Comparison of ENCODE assay signal across 23 cellular contexts in genomic region chr22:49801391-49802060, GRCh38. TPM values are rescaled to one million over a fixed set of nuclear protein-coding genes. Genes with fewer than 3 reads are reported as not detected.
A peak's percentile ranks its signal among the peaks of the same experiment; 100 is the strongest.
DNase-seq lines count a peak whose midpoint lies in the region; ATAC-seq and TF ChIP-seq lines count a peak whose summit lies in the region.
"Had no signal": no experiment of that assay in that cellular context is flagged by ENCODE, and none has a peak within 500 bp of the region (broad histone marks: within the 10 kb centered on the region; RNA-seq: fewer than 3 reads in every experiment).

No MANE protein-coding gene starts in this region.

- H3K36me3 ChIP-seq in HUES6 (ENCODE audit: control insufficient read depth, insufficient read depth, low read length) = peaks cover 69% of the 10 kb centered on the region
- H3K36me3 ChIP-seq in mesendoderm (ENCODE audit: control insufficient read depth, insufficient read depth, low read length) = peaks cover 8% of the 10 kb centered on the region

- peaks cover 45% of the 10 kb centered on the region for H3K4me1 Mint-ChIP-seq in activated T-cell treated with anti-CD3 and anti-CD28 coated beads, Interleukin-2, amount 50 U/mL, for 24 hours (ENCODE audit: low read depth)
- peaks cover 31% of the 10 kb centered on the region for H3K4me1 Mint-ChIP-seq in activated T-cell treated with anti-CD3 and anti-CD28 coated beads, Interleukin-2, amount 50 U/mL, for 4 hours (ENCODE audit: low read depth)
- H3K4me1 Mint-ChIP-seq in endothelial cell (ENCODE audit: unreplicated experiment) = peaks cover 2% of the 10 kb centered on the region
- H3K4me1 Mint-ChIP-seq in progenitor cell of endocrine pancreas (ENCODE audit: low read depth) = no peaks in the 10 kb centered on the region

- H3K79me2 ChIP-seq in mesendoderm (ENCODE audit: control insufficient read depth, insufficient read depth, low read length) = peaks cover 63% of the 10 kb centered on the region

- H2BK120ac ChIP-seq in mesendoderm (ENCODE audit: low read depth, low read length) = no peak overlapping the region

- no peak overlapping the region for H2AK5ac ChIP-seq in mesendoderm (ENCODE audit: low read length)

- no peaks in the 10 kb centered on the region for H3K9me3 ChIP-seq in HUES6 (ENCODE audit: control insufficient read depth, insufficient read depth, low read depth, low read length)
- H3K9me3 ChIP-seq: BE2C, body of pancreas, transverse colon had no signal

- peaks cover 38% of the 10 kb centered on the region for H3K79me1 ChIP-seq in mesendoderm (ENCODE audit: low read length)

- H3K23ac ChIP-seq in mesendoderm (ENCODE audit: low read length) = no peak overlapping the region

- no peak overlapping the region for H3K56ac ChIP-seq in mesendoderm (ENCODE audit: low read length)

- no peak overlapping the region for H2BK5ac ChIP-seq in mesendoderm (ENCODE audit: low read length)

- no peak overlapping the region for H4K5ac ChIP-seq in mesendoderm (ENCODE audit: low read length)

- peaks cover 87% of the 10 kb centered on the region for H3K36me3 Mint-ChIP-seq in activated T-cell treated with anti-CD3 and anti-CD28 coated beads, Interleukin-2, amount 50 U/mL, for 24 hours (ENCODE audit: low read depth)
- peaks cover 26% of the 10 kb centered on the region for H3K36me3 Mint-ChIP-seq in activated T-cell treated with anti-CD3 and anti-CD28 coated beads, Interleukin-2, amount 50 U/mL, for 4 hours (ENCODE audit: insufficient read depth)
- H3K36me3 Mint-ChIP-seq in endothelial cell (ENCODE audit: low read depth, unreplicated experiment) (peaks cover 33% of the 10 kb centered on the region), progenitor cell of endocrine pancreas (ENCODE audit: insufficient read depth) (peaks cover 24% of the 10 kb centered on the region)

- no peak overlapping the region for H4K8ac ChIP-seq in mesendoderm (ENCODE audit: low read depth, low read length)

- H3K27ac ChIP-seq in HUES6 (ENCODE audit: low read depth, low read length) (peak overlapping the region; percentile 53), mesendoderm (ENCODE audit: low read depth, low read length) (no peak overlapping the region)
- H3K27ac ChIP-seq: body of pancreas, coronary artery, transverse colon had no signal

- ATAC-seq in activated T-cell treated with anti-CD3 and anti-CD28 coated beads, Interleukin-2, amount 50 U/mL, for 4 hours = no peak
- ATAC-seq: activated CD8-positive, alpha-beta memory T cell treated with anti-CD3 and anti-CD28 coated beads, Interleukin-2, amount 10 ng/mL, durations not matched to agents 7 days and 5 days; body of pancreas; left colon had no signal

- H3K9me3 Mint-ChIP-seq in activated T-cell treated with anti-CD3 and anti-CD28 coated beads, Interleukin-2, amount 50 U/mL, for 24 hours = no peaks in the 10 kb centered on the region
- H3K9me3 Mint-ChIP-seq in activated T-cell treated with anti-CD3 and anti-CD28 coated beads, Interleukin-2, amount 50 U/mL, for 4 hours = no peaks in the 10 kb centered on the region
- no peaks in the 10 kb centered on the region for H3K9me3 Mint-ChIP-seq in endothelial cell (ENCODE audit: unreplicated experiment)
- H3K9me3 Mint-ChIP-seq in progenitor cell of endocrine pancreas (ENCODE audit: low read depth) = no peaks in the 10 kb centered on the region

- H3K4me1 ChIP-seq in HUES6 (ENCODE audit: control insufficient read depth, insufficient read depth, low read length) = no peaks in the 10 kb centered on the region
- no peaks in the 10 kb centered on the region for H3K4me1 ChIP-seq in mesendoderm (ENCODE audit: control insufficient read depth, low read depth, low read length)
- H3K4me1 ChIP-seq: BE2C had no signal

- peak overlapping the region; percentile 52 for H3K27ac Mint-ChIP-seq in activated T-cell treated with anti-CD3 and anti-CD28 coated beads, Interleukin-2, amount 50 U/mL, for 24 hours
- H3K27ac Mint-ChIP-seq in endothelial cell (ENCODE audit: unreplicated experiment) = peak overlapping the region; percentile 30
- H3K27ac Mint-ChIP-seq in progenitor cell of endocrine pancreas = peak overlapping the region; percentile 71
- H3K27ac Mint-ChIP-seq: activated CD8-positive, alpha-beta memory T cell treated with anti-CD3 and anti-CD28 coated beads, Interleukin-2, amount 10 ng/mL, durations not matched to agents 7 days and 5 days had no signal

- H2BK15ac ChIP-seq in mesendoderm (replicated peaks; ENCODE audit: low read depth) = no peak overlapping the region

- H3K27me3 ChIP-seq in HUES6 (ENCODE audit: control insufficient read depth, insufficient read depth, low read length) = no peaks in the 10 kb centered on the region
- H3K27me3 ChIP-seq in mesendoderm (ENCODE audit: insufficient read depth, low read length, poor library complexity) = no peaks in the 10 kb centered on the region
- H3K27me3 ChIP-seq: BE2C, body of pancreas, transverse colon had no signal

- no peak overlapping the region for H3K18ac ChIP-seq in mesendoderm (ENCODE audit: low read length)

- H3K9ac ChIP-seq in HUES6 (ENCODE audit: low read length) (no peak overlapping the region), mesendoderm (ENCODE audit: low read length) (no peak overlapping the region)

- H3K4ac ChIP-seq in mesendoderm (ENCODE audit: low read depth, low read length) = no peak overlapping the region

- no peak for TF ChIP-seq CTCF in endothelial cell (IDR thresholded peaks at IDR 0.05; ENCODE audit: unreplicated experiment)
- TF ChIP-seq CTCF in progenitor cell of endocrine pancreas (IDR thresholded peaks at IDR 0.05; ENCODE audit: unreplicated experiment) = no peak

- H3K4me3 Mint-ChIP-seq in activated T-cell treated with anti-CD3 and anti-CD28 coated beads, Interleukin-2, amount 50 U/mL, for 24 hours = no peak overlapping the region
- no peak overlapping the region for H3K4me3 Mint-ChIP-seq in activated T-cell treated with anti-CD3 and anti-CD28 coated beads, Interleukin-2, amount 50 U/mL, for 4 hours
- H3K4me3 Mint-ChIP-seq in endothelial cell (ENCODE audit: unreplicated experiment) (no peak overlapping the region), progenitor cell of endocrine pancreas (ENCODE audit: low read depth) (no peak overlapping the region)
- H3K4me3 Mint-ChIP-seq: activated CD8-positive, alpha-beta memory T cell treated with anti-CD3 and anti-CD28 coated beads, Interleukin-2, amount 10 ng/mL, durations not matched to agents 7 days and 5 days had no signal

- H3K4me3 ChIP-seq in HUES6 (ENCODE audit: low read depth, low read length) (no peak overlapping the region), mesendoderm (ENCODE audit: low read length) (no peak overlapping the region)
- H3K4me3 ChIP-seq: body of pancreas, coronary artery, smooth muscle cell, transverse colon had no signal

- no peak overlapping the region for H3K4me2 ChIP-seq in mesendoderm (ENCODE audit: low read length)
- H3K4me2 ChIP-seq: smooth muscle cell had no signal

- H3K27me3 Mint-ChIP-seq in activated T-cell treated with anti-CD3 and anti-CD28 coated beads, Interleukin-2, amount 50 U/mL, for 24 hours = no peaks in the 10 kb centered on the region
- no peaks in the 10 kb centered on the region for H3K27me3 Mint-ChIP-seq in activated T-cell treated with anti-CD3 and anti-CD28 coated beads, Interleukin-2, amount 50 U/mL, for 4 hours (ENCODE audit: low read depth)
- H3K27me3 Mint-ChIP-seq in endothelial cell (ENCODE audit: unreplicated experiment) = peaks cover 4% of the 10 kb centered on the region
- no peaks in the 10 kb centered on the region for H3K27me3 Mint-ChIP-seq in progenitor cell of endocrine pancreas
- H3K27me3 Mint-ChIP-seq: activated CD8-positive, alpha-beta memory T cell treated with anti-CD3 and anti-CD28 coated beads, Interleukin-2, amount 10 ng/mL, durations not matched to agents 7 days and 5 days had no signal

- no CpG with 5 or more reads among the region's 18 CpGs for WGBS in mesendoderm (ENCODE audit: extremely low coverage, insufficient coverage, low lambda C conversion rate)

- DNase-seq in activated T-cell treated with anti-CD3 and anti-CD28 coated beads, Interleukin-2, amount 50 U/mL, for 24 hours = no peak
- DNase-seq in activated T-cell treated with anti-CD3 and anti-CD28 coated beads, Interleukin-2, amount 50 U/mL, for 4 hours = no peak
- no peak for DNase-seq in endothelial cell (ENCODE audit: low spot score)
- no peak for DNase-seq in progenitor cell of endocrine pancreas (ENCODE audit: low spot score, unreplicated experiment)
- no peak for DNase-seq in mesendoderm
- DNase-seq in islet precursor cell = no peak
- no peak for DNase-seq in stimulated activated CD4-positive, alpha-beta T cell treated with anti-CD3 and anti-CD28 coated beads, Interleukin-1b, Interleukin-23, amount 100 ng/mL, for 48 hours
- DNase-seq: activated CD4-positive, alpha-beta T cell treated with anti-CD3 and anti-CD28 coated beads for 4 hours; activated CD8-positive, alpha-beta memory T cell treated with anti-CD3 and anti-CD28 coated beads, Interleukin-2, amount 10 ng/mL, durations not matched to agents 7 days and 5 days; BE2C; body of pancreas; COR-L47; DND-41; left colon; NCI-H1048; NCI-H187 treated with DMSO at 0.1 percent for 48 hours; NCI-H82; stimulated activated CD4-positive, alpha-beta T cell treated with anti-CD3 and anti-CD28 coated beads, Interleukin-2, amount 100 ng/mL, for 48 hours; stimulated activated naive CD4-positive, alpha-beta T cell treated with Interleukin-2 at 50 U/mL for 16 hours; transverse colon had no signal

RNA-seq across cellular contexts. Expression of gene BRD1, which starts 26.1 kb away (rescaled TPM):
- 10 to 100 TPM; 26.8 to 34.9 (median 32.3) TPM for total RNA-seq in activated T-cell treated with anti-CD3 and anti-CD28 coated beads, Interleukin-2, amount 50 U/mL, for 4 hours
- 40.3 TPM for total RNA-seq in endothelial cell (ENCODE audit: unreplicated experiment)
- total RNA-seq in progenitor cell of endocrine pancreas = 57.3 and 65.7 TPM in 2 replicates
- polyA plus RNA-seq in mesendoderm (2013, experiment 1 of 2) = 14.7 TPM
- polyA plus RNA-seq in mesendoderm (2013, experiment 2 of 2) = 14.5 TPM

RNA-seq across cellular contexts. Expression of gene ZBED4, which starts 52.1 kb away (rescaled TPM):
- total RNA-seq in activated T-cell treated with anti-CD3 and anti-CD28 coated beads, Interleukin-2, amount 50 U/mL, for 4 hours = 10 to 100 TPM; 16.5 to 17.7 (median 16.8) TPM
- total RNA-seq in endothelial cell (ENCODE audit: unreplicated experiment) (22.6 TPM), progenitor cell of endocrine pancreas (34.3 and 36.5 TPM in 2 replicates)
- polyA plus RNA-seq in mesendoderm (2013, experiment 1 of 2) = 15.9 TPM
- 16.1 TPM for polyA plus RNA-seq in mesendoderm (2013, experiment 2 of 2)
